ENCODE assay signal across 25 cellular contexts in genomic region chr2:207260947-207261346, GRCh38.
DNase-seq lines count a peak whose midpoint lies in the region; ATAC-seq and TF ChIP-seq lines count a peak whose summit lies in the region.
"Had no signal": no experiment of that assay in that cellular context is flagged by ENCODE, and none has a peak within 500 bp of the region (broad histone marks: within the 10 kb centered on the region; RNA-seq: fewer than 3 reads in every experiment).

No MANE protein-coding gene starts in this region.

- DNase-seq in EH (ENCODE audit: low read depth) = peak; percentile 80
- DNase-seq in IMR-90 = peak; percentile 84
- peak; percentile 50 to 71 for DNase-seq in fibroblast of lung (ENCODE audit: low read depth in 2 of 2)
- peak; percentile 66 for DNase-seq in osteoblast (ENCODE audit: insufficient read length, low spot score, missing footprints)
- no peak for DNase-seq in thyroid gland
- DNase-seq in CD8-positive, alpha-beta T cell = no peak
- DNase-seq in activated CD8-positive, alpha-beta memory T cell treated with anti-CD3 and anti-CD28 coated beads, Interleukin-2, amount 10 ng/mL, durations not matched to agents 7 days and 5 days = no peak
- DNase-seq: ACHN; Calu3; CD8-positive, alpha-beta memory T cell; DMS153; GF-D8; KBM-7; NCI-H1092 treated with DMSO at 0.1 percent for 48 hours; NCI-H1436 treated with DMSO at 0.1 percent for 48 hours; NCI-H2029; NCI-H2227 treated with DMSO at 0.1 percent for 48 hours; NCI-H510A; NCI-H748 treated with DMSO at 0.1 percent for 48 hours; SJCRH30 had no signal

- H3K36me3 ChIP-seq in IMR-90 (ENCODE audit: control insufficient read depth, insufficient read depth, low read length) (no peaks in the 10 kb centered on the region), fibroblast of lung (ENCODE audit: control insufficient read depth, insufficient read depth, low read length) (no peaks in the 10 kb centered on the region), osteoblast (ENCODE audit: insufficient read depth, low read length) (no peaks in the 10 kb centered on the region), thyroid gland (no peaks in the 10 kb centered on the region)
- H3K36me3 ChIP-seq in CD8-positive, alpha-beta T cell (ENCODE audit: insufficient read depth, low read length) = no peaks in the 10 kb centered on the region
- H3K36me3 ChIP-seq: BLaER1 treated with 17β-estradiol and CSF1 and Interleukin-3, amounts not matched to agents 10 nM and 100 nM; SJCRH30 had no signal

- H3K4me1 ChIP-seq in IMR-90 (ENCODE audit: control insufficient read depth, insufficient read depth, low read length) (peaks cover 39% of the 10 kb centered on the region), fibroblast of lung (ENCODE audit: control insufficient read depth, extremely low read depth, insufficient read depth, low read length) (peaks cover 38% of the 10 kb centered on the region), osteoblast (ENCODE audit: insufficient read depth, low read length) (peaks cover 48% of the 10 kb centered on the region), thyroid gland (peaks cover 0 to 8% of the 10 kb centered on the region in 2 donors)
- no peaks in the 10 kb centered on the region for H3K4me1 ChIP-seq in CD8-positive, alpha-beta T cell (ENCODE audit: insufficient read depth, low read length)
- H3K4me1 ChIP-seq: SJCRH30 had no signal

- H4K8ac ChIP-seq in IMR-90 (ENCODE audit: low read depth in 2 of 2, low read length in 2 of 2) = peak overlapping the region; percentile 61 to 74

- peaks cover 33% of the 10 kb centered on the region for H3K9me1 ChIP-seq in IMR-90 (ENCODE audit: insufficient read depth, low read length)

- no TSS peak for BruUV-seq in IMR-90 (replicated peaks; lab: Mats Ljungman, UMichigan)

- H3K9me3 ChIP-seq in IMR-90 (ENCODE audit: control insufficient read depth, insufficient read depth, low read length) (no peaks in the 10 kb centered on the region), fibroblast of lung (ENCODE audit: control insufficient read depth, insufficient read depth, low read depth, low read length) (no peaks in the 10 kb centered on the region), osteoblast (ENCODE audit: low read depth, low read length) (no peaks in the 10 kb centered on the region), thyroid gland (no peaks in the 10 kb centered on the region)
- H3K9me3 ChIP-seq in CD8-positive, alpha-beta T cell (ENCODE audit: low read length) = no peaks in the 10 kb centered on the region
- H3K9me3 ChIP-seq: BLaER1 treated with 17β-estradiol and CSF1 and Interleukin-3, amounts not matched to agents 10 nM and 100 nM; SJCRH30 had no signal

- H4K91ac ChIP-seq in IMR-90 (ENCODE audit: insufficient read depth, low read depth, low read length) = peak overlapping the region; percentile 94

- no peak overlapping the region for H3K27ac Mint-ChIP-seq in CD8-positive, alpha-beta T cell
- no peak overlapping the region for H3K27ac Mint-ChIP-seq in activated CD8-positive, alpha-beta memory T cell treated with anti-CD3 and anti-CD28 coated beads, Interleukin-2, amount 10 ng/mL, durations not matched to agents 7 days and 5 days
- H3K27ac Mint-ChIP-seq: CD8-positive, alpha-beta memory T cell had no signal

- peak overlapping the region; percentile 95 for H2BK120ac ChIP-seq in IMR-90 (ENCODE audit: low read depth, low read length)

- H3K18ac ChIP-seq in IMR-90 (ENCODE audit: low read depth, low read length) = peak overlapping the region; percentile 93

- no peaks in the 10 kb centered on the region for H3K36me3 Mint-ChIP-seq in CD8-positive, alpha-beta T cell
- H3K36me3 Mint-ChIP-seq in activated CD8-positive, alpha-beta memory T cell treated with anti-CD3 and anti-CD28 coated beads, Interleukin-2, amount 10 ng/mL, durations not matched to agents 7 days and 5 days = no peaks in the 10 kb centered on the region
- H3K36me3 Mint-ChIP-seq: CD8-positive, alpha-beta memory T cell had no signal

- H2AK5ac ChIP-seq in IMR-90 (ENCODE audit: low read depth, low read length) = peak overlapping the region; percentile 89; the same call in 1 of the 2 replicates

- H3K9me3 Mint-ChIP-seq in CD8-positive, alpha-beta T cell = no peaks in the 10 kb centered on the region
- H3K9me3 Mint-ChIP-seq in activated CD8-positive, alpha-beta memory T cell treated with anti-CD3 and anti-CD28 coated beads, Interleukin-2, amount 10 ng/mL, durations not matched to agents 7 days and 5 days (ENCODE audit: low read depth) = no peaks in the 10 kb centered on the region

- H4K20me1 ChIP-seq in IMR-90 (ENCODE audit: insufficient read depth, low read length) (no peaks in the 10 kb centered on the region), fibroblast of lung (ENCODE audit: control insufficient read depth, extremely low read depth, insufficient read depth, low read length) (no peaks in the 10 kb centered on the region), osteoblast (ENCODE audit: insufficient read depth, low read length) (no peaks in the 10 kb centered on the region)
- H4K20me1 ChIP-seq: BLaER1 treated with 17β-estradiol and CSF1 and Interleukin-3, amounts not matched to agents 10 nM and 100 nM had no signal

- 83% methylated on average over 1 of the region's 4 CpGs; no CpG with 5 or more reads in 1 of the 2 experiments for WGBS in IMR-90 (ENCODE audit: extremely low coverage in 2 of 2, insufficient read length in 1 of 2), 2 experiments
- 90 to 94% methylated on average over 4 of the region's 4 CpGs for WGBS in thyroid gland, 2 donors

- TF ChIP-seq POLR2A in IMR-90 (IDR thresholded peaks at IDR 0.05; ENCODE audit: low read depth, low read length) = no peak
- no peak for TF ChIP-seq POLR2A in thyroid gland (IDR thresholded peaks at IDR 0.05)

- H2BK20ac ChIP-seq in IMR-90 (ENCODE audit: low read depth, low read length) = peak overlapping the region; percentile 99

- ATAC-seq in IMR-90 (ENCODE audit: low read depth) (0 out of 2 replicates have a peak, but pooled peaks have one; percentile 3), HG02970 (IDR thresholded peaks at IDR 0.05; ENCODE audit: low FRiP score, unreplicated experiment) (no peak)
- ATAC-seq in CD8-positive, alpha-beta T cell = no peak
- no peak for ATAC-seq in activated CD8-positive, alpha-beta memory T cell treated with anti-CD3 and anti-CD28 coated beads, Interleukin-2, amount 10 ng/mL, durations not matched to agents 7 days and 5 days
- ATAC-seq: HepG2, Panc1 had no signal

- 0 out of 2 replicates have a peak overlapping the region, but pooled peaks have one; percentile 31 for H3K9ac ChIP-seq in IMR-90 (ENCODE audit: low read depth, low read length)
- no peak overlapping the region for H3K9ac ChIP-seq in fibroblast of lung (ENCODE audit: insufficient read depth, low read length)
- H3K9ac ChIP-seq: BLaER1 treated with 17β-estradiol and CSF1 and Interleukin-3, amounts not matched to agents 10 nM and 100 nM had no signal

- H2AK9ac ChIP-seq in IMR-90 (replicated peaks; ENCODE audit: low read depth, low read length, poor library complexity) = peak overlapping the region; percentile 70

- H3K56ac ChIP-seq in IMR-90 (ENCODE audit: extremely low read depth, insufficient read depth, low read length) = 0 out of 2 replicates have a peak overlapping the region, but pooled peaks have one; percentile 2

- no peaks in the 10 kb centered on the region for H3K79me2 ChIP-seq in fibroblast of lung (ENCODE audit: control insufficient read depth, insufficient read depth, low read length)
- no peaks in the 10 kb centered on the region for H3K79me2 ChIP-seq in osteoblast (ENCODE audit: insufficient read depth, low read length)

- H3K27me3 Mint-ChIP-seq in CD8-positive, alpha-beta T cell (ENCODE audit: low read depth) = no peaks in the 10 kb centered on the region
- H3K27me3 Mint-ChIP-seq in activated CD8-positive, alpha-beta memory T cell treated with anti-CD3 and anti-CD28 coated beads, Interleukin-2, amount 10 ng/mL, durations not matched to agents 7 days and 5 days = peaks cover 5% of the 10 kb centered on the region

- H2AFZ ChIP-seq in IMR-90 (replicated peaks; ENCODE audit: low read length, poor library complexity) (peak overlapping the region; percentile 29), fibroblast of lung (ENCODE audit: low read length) (no peak overlapping the region), osteoblast (ENCODE audit: low read length) (no peak overlapping the region)

- intact Hi-C loops in IMR-90 (cut with micrococcal nuclease) (no loop called here), thyroid gland (cut with DNase I) (no loop called here)
- intact Hi-C loops in CD8-positive, alpha-beta T cell (cut with DNase I, micrococcal nuclease) = loop anchor here in 1 of 2 experiments (10.0 kb wide), 1 partner anchor 456 kb away; no protein-coding TSS in a partner anchor

- H3K4ac ChIP-seq in IMR-90 (ENCODE audit: low read depth, low read length) = peak overlapping the region; percentile 96

- no peak for TF ChIP-seq RAD21 in IMR-90 (IDR thresholded peaks at IDR 0.05; ENCODE audit: low read length)

- peak overlapping the region; percentile 76 for H2BK5ac ChIP-seq in IMR-90 (ENCODE audit: low read depth, low read length, poor library complexity, severe bottlenecking)

- peak overlapping the region; percentile 69 for H3K23ac ChIP-seq in IMR-90 (ENCODE audit: low read depth, low read length)

- H3K27ac ChIP-seq in IMR-90 (ENCODE audit: insufficient read depth, low read length) (peak overlapping the region; percentile 82), fibroblast of lung (ENCODE audit: insufficient read depth, low read length) (no peak overlapping the region), osteoblast (ENCODE audit: low read depth, low read length) (no peak overlapping the region), thyroid gland (no peak overlapping the region)
- no peak overlapping the region for H3K27ac ChIP-seq in CD8-positive, alpha-beta T cell (ENCODE audit: low read depth, low read length)
- H3K27ac ChIP-seq: BLaER1 treated with 17β-estradiol and CSF1 and Interleukin-3, amounts not matched to agents 10 nM and 100 nM; HL-60; SJCRH30 had no signal

- no peak overlapping the region for H3K4me3 Mint-ChIP-seq in CD8-positive, alpha-beta T cell
- H3K4me3 Mint-ChIP-seq in activated CD8-positive, alpha-beta memory T cell treated with anti-CD3 and anti-CD28 coated beads, Interleukin-2, amount 10 ng/mL, durations not matched to agents 7 days and 5 days = no peak overlapping the region
- H3K4me3 Mint-ChIP-seq: CD8-positive, alpha-beta memory T cell had no signal

- H2BK15ac ChIP-seq in IMR-90 (ENCODE audit: low read depth, low read length) = peak overlapping the region; percentile 95

- TF ChIP-seq CTCF in IMR-90 (conservative IDR thresholded peaks at IDR 0.05; ENCODE audit: low read depth, low read length) (no peak), fibroblast of lung (conservative IDR thresholded peaks at IDR 0.05 in 1 of 2, IDR thresholded peaks at IDR 0.05 in 1 of 2; ENCODE audit: low read depth in 1 of 2, low read length in 2 of 2) (no peak), osteoblast (IDR thresholded peaks at IDR 0.05; ENCODE audit: extremely low read depth, low read depth, low read length) (no peak), thyroid gland (IDR thresholded peaks at IDR 0.05) (no peak)
- no peak for TF ChIP-seq CTCF in CD8-positive, alpha-beta T cell (IDR thresholded peaks at IDR 0.05)

- H3K4me2 ChIP-seq in IMR-90 (ENCODE audit: low read depth, low read length) (peak overlapping the region; percentile 59), fibroblast of lung (ENCODE audit: extremely low read depth, insufficient read depth, low read length) (no peak overlapping the region), osteoblast (ENCODE audit: insufficient read depth, low read length) (no peak overlapping the region)

- H3K27me3 ChIP-seq in IMR-90 (ENCODE audit: control insufficient read depth, insufficient read depth, low read length) (no peaks in the 10 kb centered on the region), fibroblast of lung (ENCODE audit: control insufficient read depth, insufficient read depth, low read length) (no peaks in the 10 kb centered on the region), osteoblast (ENCODE audit: insufficient read depth, low read length) (no peaks in the 10 kb centered on the region), thyroid gland (no peaks in the 10 kb centered on the region)
- no peaks in the 10 kb centered on the region for H3K27me3 ChIP-seq in CD8-positive, alpha-beta T cell (ENCODE audit: insufficient read depth, low read length)
- H3K27me3 ChIP-seq: SJCRH30 had no signal

- peak overlapping the region; percentile 76 for H3K14ac ChIP-seq in IMR-90 (replicated peaks; ENCODE audit: low read depth, low read length)

- dilution Hi-C loops in IMR-90 (cut with HindIII; ENCODE audit: low sequenced_read_pairs, unreplicated experiment) = no loop called here

- POLR2A ChIA-PET in IMR-90 (lab: Charles Lee; ENCODE audit: unreplicated experiment) = interaction anchor here (1.0 kb wide), 1 partner anchor 93 kb away, joined by 3 read pairs; no protein-coding TSS in a partner anchor
- POLR2A ChIA-PET in CD8-positive, alpha-beta T cell (lab: Charles Lee) = no interaction called here

- peak overlapping the region; percentile 84 for H4K5ac ChIP-seq in IMR-90 (ENCODE audit: low read depth, low read length)

- H3K4me1 Mint-ChIP-seq in CD8-positive, alpha-beta T cell (ENCODE audit: low read depth) = no peaks in the 10 kb centered on the region
- no peaks in the 10 kb centered on the region for H3K4me1 Mint-ChIP-seq in activated CD8-positive, alpha-beta memory T cell treated with anti-CD3 and anti-CD28 coated beads, Interleukin-2, amount 10 ng/mL, durations not matched to agents 7 days and 5 days
- H3K4me1 Mint-ChIP-seq: CD8-positive, alpha-beta memory T cell had no signal

- H3K79me1 ChIP-seq in IMR-90 (ENCODE audit: low read depth in 1 of 2, low read length in 2 of 2) = peaks cover 4 to 29% of the 10 kb centered on the region in 2 experiments; a peak in 3 of 4 replicates

- in situ Hi-C loops in IMR-90 (cut with MboI; ENCODE audit: low sequenced_read_pairs) = no loop called here

- CTCF ChIA-PET in IMR-90 (lab: Yijun Ruan, JAX) = interaction anchor here (1.0 to 1.1 kb wide), 2 partner anchors 50 to 73 kb away, joined by 3 read pairs; no protein-coding TSS in a partner anchor
- CTCF ChIA-PET in CD8-positive, alpha-beta T cell (lab: Charles Lee) = no interaction called here
- CTCF ChIA-PET in activated CD8-positive, alpha-beta memory T cell treated with anti-CD3 and anti-CD28 coated beads, Interleukin-2, amount 10 ng/mL, durations not matched to agents 7 days and 5 days (lab: Charles Lee) = no interaction called here

- H3K4me3 ChIP-seq in IMR-90 (ENCODE audit: insufficient read depth, low read depth, low read length) = no peak overlapping the region
- no peak overlapping the region for H3K4me3 ChIP-seq in fibroblast of lung (replicated peaks in 1 of 4; ENCODE audit: control extremely low read depth in 1 of 4, insufficient read depth in 1 of 4, low read depth in 3 of 4, low read length in 4 of 4)
- no peak overlapping the region for H3K4me3 ChIP-seq in osteoblast (ENCODE audit: insufficient read depth, low read length)
- H3K4me3 ChIP-seq in thyroid gland (replicated peaks in 1 of 3) = no peak overlapping the region
- no peak overlapping the region for H3K4me3 ChIP-seq in CD8-positive, alpha-beta T cell (ENCODE audit: low read depth, low read length)
- H3K4me3 ChIP-seq: BLaER1 treated with 17β-estradiol and CSF1 and Interleukin-3, amounts not matched to agents 10 nM and 100 nM; SJCRH30 had no signal

Comparison
In these comparisons a context has a peak if more than half of its experiments do, and no peak if none do; other contexts are left out.
1. DNase-seq: peak in EH (single experiment), IMR-90 (single experiment), fibroblast of lung (2 of 2) and osteoblast (single experiment); none in thyroid gland (0 of 2), CD8-positive, alpha-beta T cell (0 of 7) and activated CD8-positive, alpha-beta memory T cell treated with anti-CD3 and anti-CD28 coated beads, Interleukin-2, amount 10 ng/mL, durations not matched to agents 7 days and 5 days (single experiment).